Comparison of ENCODE assay signal across 16 cellular contexts in the genomic region with DNA sequence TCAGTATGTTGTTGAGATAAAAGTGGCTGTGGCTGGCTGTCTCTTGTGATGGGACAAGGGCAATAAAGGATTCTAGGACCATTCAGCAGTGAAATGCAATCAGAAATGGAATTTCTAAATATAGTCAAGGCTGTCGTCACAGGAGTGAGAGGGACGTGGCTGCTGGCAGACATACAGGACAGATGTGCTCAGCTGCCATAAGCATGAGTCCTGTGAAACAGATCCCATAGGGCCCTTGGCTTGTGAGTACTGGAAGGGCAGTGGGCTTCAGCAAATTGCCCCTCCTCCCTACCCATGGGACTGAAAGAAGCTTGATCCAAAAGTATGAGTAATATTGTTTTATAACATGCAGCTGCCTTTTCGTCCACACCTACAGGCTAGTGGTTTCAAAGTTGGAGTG. TPM values are rescaled to one million over a fixed set of nuclear protein-coding genes. Genes with fewer than 3 reads are reported as not detected.
A peak's percentile ranks its signal among the peaks of the same experiment; 100 is the strongest.
DNase-seq lines count a peak whose midpoint lies in the region; ATAC-seq, FAIRE-seq and TF ChIP-seq lines count a peak whose summit lies in the region.
"Had no signal": no experiment of that assay in that cellular context is flagged by ENCODE, and none has a peak within 500 bp of the region (broad histone marks: within the 10 kb centered on the region; RNA-seq: fewer than 3 reads in every experiment).

No MANE protein-coding gene starts in this region.

- H3K27me3 Mint-ChIP-seq in astrocyte (ENCODE audit: low read depth, unreplicated experiment): no peaks in the 10 kb centered on the region
- no peaks in the 10 kb centered on the region for H3K27me3 Mint-ChIP-seq in activated CD4-positive, alpha-beta T cell treated with anti-CD3 and anti-CD28 coated beads for 36 hours
- H3K27me3 Mint-ChIP-seq: effector memory CD8-positive, alpha-beta T cell had no signal

- H3K36me3 ChIP-seq in astrocyte (ENCODE audit: insufficient read depth, low read length) (no peaks in the 10 kb centered on the region), cardiac muscle cell (no peaks in the 10 kb centered on the region), transverse colon (peaks cover 0 to 13% (median 5%) of the 10 kb centered on the region in 4 donors), kidney (ENCODE audit: control insufficient read depth in 1 of 2, insufficient read depth in 2 of 2, low read length in 2 of 2) (peaks cover 0 to 3% of the 10 kb centered on the region in 2 donors)

- H3K36me3 Mint-ChIP-seq in astrocyte (ENCODE audit: low read depth, unreplicated experiment): peaks cover 8% of the 10 kb centered on the region
- peaks cover 4% of the 10 kb centered on the region for H3K36me3 Mint-ChIP-seq in activated CD4-positive, alpha-beta T cell treated with anti-CD3 and anti-CD28 coated beads for 36 hours (ENCODE audit: low read depth)

- no peak overlapping the region for H2AFZ ChIP-seq in astrocyte (ENCODE audit: low read depth, low read length)

- intact Hi-C loops in transverse colon (cut with DNase I; ENCODE audit: low total_unique reads): loop anchor here (10.0 kb wide), 1 partner anchor 47 kb away; a partner anchor contains a TSS
- intact Hi-C loops in activated CD4-positive, alpha-beta T cell treated with anti-CD3 and anti-CD28 coated beads for 36 hours (cut with DNase I, micrococcal nuclease): no loop called here
- intact Hi-C loops in kidney (cut with DNase I): no loop called here

- H3K4me1 ChIP-seq in astrocyte (ENCODE audit: insufficient read depth, low read length) (peaks cover 6% of the 10 kb centered on the region), cardiac muscle cell (ENCODE audit: low read depth) (peaks cover 37% of the 10 kb centered on the region), transverse colon (peaks cover 10 to 30% (median 11%) of the 10 kb centered on the region in 4 donors), kidney (ENCODE audit: control insufficient read depth in 1 of 2, insufficient read depth in 1 of 2, low read depth in 1 of 2, low read length in 2 of 2) (peaks cover 0 to 4% of the 10 kb centered on the region in 2 donors)

- peak; percentile 9 for DNase-seq in astrocyte (ENCODE audit: low read depth)
- peak; percentile 32 to 58 for DNase-seq in cardiac muscle cell (ENCODE audit: low read depth in 1 of 2, low spot score in 1 of 2)
- DNase-seq in transverse colon: peak; percentile 38
- no peak for DNase-seq in activated CD4-positive, alpha-beta T cell treated with anti-CD3 and anti-CD28 coated beads for 36 hours
- no peak for DNase-seq in kidney
- DNase-seq in UCSD-AML1 (lab: John Stamatoyannopoulos, UW; ENCODE audit: unreplicated experiment): no peak
- DNase-seq: activated CD8-positive, alpha-beta T cell treated with anti-CD3 and anti-CD28 coated beads, Interleukin-2, amount 10 ng/mL, durations not matched to agents 7 days and 5 days; caudate nucleus; effector memory CD8-positive, alpha-beta T cell; KG1; NCI-H82; Peyer's patch; stimulated activated CD4-positive, alpha-beta T cell treated with anti-CD3 and anti-CD28 coated beads, Interleukin-4, amount 100 ng/mL, for 1 hour; stimulated activated CD8-positive, alpha-beta memory T cell treated with anti-CD3 and anti-CD28 coated beads, Interleukin-4, amount 100 ng/mL, for 48 hours had no signal

- TF ChIP-seq CTCF in astrocyte (IDR thresholded peaks at IDR 0.05; ENCODE audit: insufficient read depth, low read depth, low read length) (no peak), cardiac muscle cell (IDR thresholded peaks at IDR 0.05; ENCODE audit: low read depth, low read length) (no peak), transverse colon (IDR thresholded peaks at IDR 0.05) (no peak), kidney (IDR thresholded peaks at IDR 0.05; ENCODE audit: borderline replicate concordance, extremely low read depth, insufficient read depth) (no peak)

- no peak overlapping the region for H3K27ac ChIP-seq in astrocyte (ENCODE audit: low read depth, low read length)
- peak overlapping the region; percentile 70 for H3K27ac ChIP-seq in cardiac muscle cell
- H3K27ac ChIP-seq in transverse colon: no peak overlapping the region
- no peak overlapping the region for H3K27ac ChIP-seq in kidney (ENCODE audit: low read depth in 2 of 2, low read length in 2 of 2)
- H3K27ac ChIP-seq: HL-60 had no signal

- CTCF ChIA-PET in activated CD4-positive, alpha-beta T cell treated with anti-CD3 and anti-CD28 coated beads for 36 hours (lab: Charles Lee): interaction anchor here (2.1 kb wide), 1 partner anchor 9 kb away, joined by 5 read pairs; no protein-coding TSS in a partner anchor

- no peak for TF ChIP-seq EP300 in transverse colon (IDR thresholded peaks at IDR 0.05; ENCODE audit: low read depth)

- no peak overlapping the region for H3K4me3 ChIP-seq in astrocyte (ENCODE audit: insufficient read depth, low read depth, low read length)
- H3K4me3 ChIP-seq in cardiac muscle cell: no peak overlapping the region
- H3K4me3 ChIP-seq in transverse colon: no peak overlapping the region
- no peak overlapping the region for H3K4me3 ChIP-seq in kidney (ENCODE audit: low read length in 2 of 2)
- H3K4me3 ChIP-seq: GM12878, Peyer's patch had no signal

- WGBS in transverse colon (ENCODE audit: low coverage in 1 of 2), 2 donors: 34 to 38% methylated on average over 2 to 3 of the region's 3 CpGs

- H3K9me3 ChIP-seq in astrocyte (ENCODE audit: insufficient read depth, low read depth, low read length) (no peaks in the 10 kb centered on the region), cardiac muscle cell (ENCODE audit: low read depth) (no peaks in the 10 kb centered on the region), transverse colon (no peaks in the 10 kb centered on the region), kidney (ENCODE audit: control insufficient read depth in 1 of 2, low read length in 2 of 2) (no peaks in the 10 kb centered on the region)
- H3K9me3 ChIP-seq: Peyer's patch had no signal

- no peak for TF ChIP-seq POLR2A in transverse colon (IDR thresholded peaks at IDR 0.05)

- H3K9me3 Mint-ChIP-seq in astrocyte (ENCODE audit: unreplicated experiment): no peaks in the 10 kb centered on the region
- no peaks in the 10 kb centered on the region for H3K9me3 Mint-ChIP-seq in activated CD4-positive, alpha-beta T cell treated with anti-CD3 and anti-CD28 coated beads for 36 hours (ENCODE audit: low read depth)
- H3K9me3 Mint-ChIP-seq: effector memory CD8-positive, alpha-beta T cell had no signal

- peaks cover 2% of the 10 kb centered on the region for H3K4me1 Mint-ChIP-seq in astrocyte (ENCODE audit: low read depth, unreplicated experiment)
- H3K4me1 Mint-ChIP-seq in activated CD4-positive, alpha-beta T cell treated with anti-CD3 and anti-CD28 coated beads for 36 hours: peaks cover 11% of the 10 kb centered on the region

- in situ Hi-C loops in transverse colon (cut with MboI; ENCODE audit: low pct_ligation_motif_present in 1 of 4, low pct_unique_long_range_greater_than_20kb in 1 of 4, low sequenced_read_pairs in 3 of 4): no loop called here

- POLR2A ChIA-PET in activated CD4-positive, alpha-beta T cell treated with anti-CD3 and anti-CD28 coated beads for 36 hours (lab: Charles Lee): no interaction called here

- H4K20me1 ChIP-seq in astrocyte (ENCODE audit: insufficient read depth, low read length): no peaks in the 10 kb centered on the region

- no peak overlapping the region for H3K9ac ChIP-seq in astrocyte (ENCODE audit: low read length)
- H3K9ac ChIP-seq in kidney (ENCODE audit: low read length in 2 of 2): no peak overlapping the region

- H3K27ac Mint-ChIP-seq in astrocyte (ENCODE audit: unreplicated experiment): no peak overlapping the region
- no peak overlapping the region for H3K27ac Mint-ChIP-seq in activated CD4-positive, alpha-beta T cell treated with anti-CD3 and anti-CD28 coated beads for 36 hours
- H3K27ac Mint-ChIP-seq: activated CD8-positive, alpha-beta T cell treated with anti-CD3 and anti-CD28 coated beads, Interleukin-2, amount 10 ng/mL, durations not matched to agents 7 days and 5 days had no signal

- H3K4me2 ChIP-seq in astrocyte (ENCODE audit: low read length): no peak overlapping the region

- ATAC-seq in activated CD4-positive, alpha-beta T cell treated with anti-CD3 and anti-CD28 coated beads for 36 hours: no peak
- ATAC-seq: activated CD8-positive, alpha-beta T cell treated with anti-CD3 and anti-CD28 coated beads, Interleukin-2, amount 10 ng/mL, durations not matched to agents 7 days and 5 days; effector memory CD8-positive, alpha-beta T cell; GM12878 had no signal

- no peak for FAIRE-seq in astrocyte (lab: Jason Lieb, UNC)
- FAIRE-seq in kidney (lab: Jason Lieb, UNC): no peak
- FAIRE-seq: GM12878 had no signal

- H3K27me3 ChIP-seq in astrocyte (ENCODE audit: insufficient read depth, low read length) (no peaks in the 10 kb centered on the region), cardiac muscle cell (no peaks in the 10 kb centered on the region), transverse colon (no peaks in the 10 kb centered on the region)
- H3K27me3 ChIP-seq: Peyer's patch had no signal

- H3K4me3 Mint-ChIP-seq in astrocyte (ENCODE audit: unreplicated experiment): no peak overlapping the region
- no peak overlapping the region for H3K4me3 Mint-ChIP-seq in activated CD4-positive, alpha-beta T cell treated with anti-CD3 and anti-CD28 coated beads for 36 hours
- H3K4me3 Mint-ChIP-seq: activated CD8-positive, alpha-beta T cell treated with anti-CD3 and anti-CD28 coated beads, Interleukin-2, amount 10 ng/mL, durations not matched to agents 7 days and 5 days; effector memory CD8-positive, alpha-beta T cell had no signal

- H3K79me2 ChIP-seq in astrocyte (ENCODE audit: insufficient read depth, low read length): no peaks in the 10 kb centered on the region

RNA-seq across cellular contexts. Expression of a gene that starts 4.2 kb away (rescaled TPM):
- total RNA-seq in astrocyte (5.6 and 6.5 TPM in 2 replicates), cardiac muscle cell (15.2 and 18.9 TPM in 2 replicates), transverse colon (10 to 100 TPM; 14.2 to 54.3 (median 22.3) TPM), kidney (26.1 TPM)
- polyA plus RNA-seq in cardiac muscle cell (37.6 and 46.6 TPM in 2 replicates), kidney (ENCODE audit: insufficient read depth, low read depth, low replicate concordance) (6.9 TPM)
- total RNA-seq in activated CD4-positive, alpha-beta T cell treated with anti-CD3 and anti-CD28 coated beads for 36 hours: 10 to 100 TPM; 19.2 to 31.2 TPM

RNA-seq across cellular contexts. Expression of a gene that starts 31.9 kb away (rescaled TPM):
- total RNA-seq in astrocyte (2.5 and 3.3 TPM in 2 replicates), cardiac muscle cell (4.8 and 11.0 TPM in 2 replicates), transverse colon (10 to 100 TPM in 1 of 4 donors, 1 to 10 TPM in 3; 4.1 to 22.7 (median 7.0) TPM), kidney (4.0 TPM)
- polyA plus RNA-seq in cardiac muscle cell (2.5 and 3.3 TPM in 2 replicates), kidney (ENCODE audit: insufficient read depth, low read depth, low replicate concordance) (1.6 TPM)
- total RNA-seq in activated CD4-positive, alpha-beta T cell treated with anti-CD3 and anti-CD28 coated beads for 36 hours: 1 to 10 TPM; 5.1 to 5.3 TPM

RNA-seq across cellular contexts. Expression of a gene that starts 45.9 kb away (rescaled TPM):
- total RNA-seq in astrocyte (11.9 and 13.7 TPM in 2 replicates), cardiac muscle cell (15.4 and 27.8 TPM in 2 replicates), transverse colon (10 to 100 TPM in 3 of 4 donors, 1 to 10 TPM in 1; 9.7 to 55.3 (median 12.7) TPM), kidney (10.8 TPM)
- polyA plus RNA-seq in cardiac muscle cell (32.1 and 32.3 TPM in 2 replicates), kidney (ENCODE audit: insufficient read depth, low read depth, low replicate concordance) (19.2 TPM)
- 10 to 100 TPM; 23.0 to 23.6 TPM for total RNA-seq in activated CD4-positive, alpha-beta T cell treated with anti-CD3 and anti-CD28 coated beads for 36 hours

RNA-seq across cellular contexts. Expression of a gene that starts 51.2 kb away (rescaled TPM):
- 5.8 and 6.8 TPM in 2 replicates for total RNA-seq in astrocyte
- 14.9 and 18.8 TPM in 2 replicates for total RNA-seq in cardiac muscle cell
- polyA plus RNA-seq in cardiac muscle cell: 10.2 and 15.5 TPM in 2 replicates
- 100 to 1,000 TPM in 1 of 4 donors, 10 to 100 TPM in 3; 66.5 to 134 (median 85.7) TPM for total RNA-seq in transverse colon
- total RNA-seq in activated CD4-positive, alpha-beta T cell treated with anti-CD3 and anti-CD28 coated beads for 36 hours: 10 to 100 TPM in 1 of 2 experiments, 1 to 10 TPM in 1; 7.1 to 11.3 TPM
- total RNA-seq in kidney: 14.5 TPM
- polyA plus RNA-seq in kidney (ENCODE audit: insufficient read depth, low read depth, low replicate concordance): 3.7 TPM

RNA-seq across cellular contexts. Expression of a gene that starts 58.0 kb away (rescaled TPM):
- 30.7 and 32.8 TPM in 2 replicates for total RNA-seq in astrocyte
- total RNA-seq in cardiac muscle cell: 45.7 and 53.6 TPM in 2 replicates
- 27.9 and 31.1 TPM in 2 replicates for polyA plus RNA-seq in cardiac muscle cell
- 10 to 100 TPM in 3 of 4 donors, 1 to 10 TPM in 1; 3.6 to 23.9 (median 17.4) TPM for total RNA-seq in transverse colon
- total RNA-seq in activated CD4-positive, alpha-beta T cell treated with anti-CD3 and anti-CD28 coated beads for 36 hours: 1 to 10 TPM; 7.5 to 9.6 TPM
- total RNA-seq in kidney: 44.6 TPM
- 11.1 TPM for polyA plus RNA-seq in kidney (ENCODE audit: insufficient read depth, low read depth, low replicate concordance)

Comparison
In these comparisons a context has a peak if more than half of its experiments do, and no peak if none do; other contexts are left out.
1. DNase-seq: peak in astrocyte (single experiment), cardiac muscle cell (2 of 2) and transverse colon (single experiment); none in activated CD4-positive, alpha-beta T cell treated with anti-CD3 and anti-CD28 coated beads for 36 hours (single experiment), kidney (single experiment) and UCSD-AML1 (single experiment).